ENCODE assay signal across 9 cellular contexts in genomic region chr6:138485005-138485545, GRCh38. TPM values are rescaled to one million over a fixed set of nuclear protein-coding genes. Genes with fewer than 3 reads are reported as not detected.
A peak's percentile ranks its signal among the peaks of the same experiment; 100 is the strongest.
DNase-seq lines count a peak whose midpoint lies in the region; ATAC-seq and TF ChIP-seq lines count a peak whose summit lies in the region.
"Had no signal": no experiment of that assay in that cellular context is flagged by ENCODE, and none has a peak within 500 bp of the region (broad histone marks: within the 10 kb centered on the region; RNA-seq: fewer than 3 reads in every experiment).

No MANE protein-coding gene starts in this region.

- H3K36me3 ChIP-seq in HAP-1 (replicated peaks) = peaks cover 28% of the 10 kb centered on the region
- no peaks in the 10 kb centered on the region; the same call in 1 of the 2 replicates for H3K36me3 ChIP-seq in SJCRH30
- no peaks in the 10 kb centered on the region for H3K36me3 ChIP-seq in gastroesophageal sphincter
- no peaks in the 10 kb centered on the region for H3K36me3 ChIP-seq in tibial artery

- 4 to 8% methylated on average over 11 of the region's 11 CpGs for WGBS in gastroesophageal sphincter (ENCODE audit: low coverage in 1 of 2), 2 donors

- TF ChIP-seq EP300 in gastroesophageal sphincter (IDR thresholded peaks at IDR 0.05) = no peak

- in situ Hi-C loops in HAP-1 (cut with MboI; ENCODE audit: low sequenced_read_pairs) = no loop called here

- DNase-seq in HAP-1 (ENCODE audit: low spot score in 2 of 2) = peak in 1 of 2 experiments; percentile 47
- DNase-seq in SJCRH30 = peak in 1 of 2 experiments; percentile 8
- peak; percentile 61 for DNase-seq in pons (ENCODE audit: low spot score)
- no peak for DNase-seq in mucosa of gallbladder (ENCODE audit: low spot score)
- DNase-seq in tibial artery = no peak
- DNase-seq: NCI-H226 had no signal

- H3K9me3 ChIP-seq in HAP-1 = no peaks in the 10 kb centered on the region
- H3K9me3 ChIP-seq in SJCRH30 (replicated peaks) = no peaks in the 10 kb centered on the region
- H3K9me3 ChIP-seq in gastroesophageal sphincter = no peaks in the 10 kb centered on the region
- no peaks in the 10 kb centered on the region for H3K9me3 ChIP-seq in tibial artery

- peak overlapping the region; percentile 7 for H3K4me3 ChIP-seq in HAP-1
- peak overlapping the region; percentile 41 for H3K4me3 ChIP-seq in SJCRH30
- H3K4me3 ChIP-seq in gastroesophageal sphincter = peak overlapping the region; percentile 14 to 28
- no peak overlapping the region for H3K4me3 ChIP-seq in tibial artery

- H3K27me3 ChIP-seq in HAP-1 (ENCODE audit: low read depth) (no peaks in the 10 kb centered on the region), SJCRH30 (no peaks in the 10 kb centered on the region), gastroesophageal sphincter (no peaks in the 10 kb centered on the region), tibial artery (no peaks in the 10 kb centered on the region)

- H3K27ac ChIP-seq in SJCRH30 = no peak overlapping the region
- peak overlapping the region; percentile 44 to 67 (median 66) for H3K27ac ChIP-seq in gastroesophageal sphincter
- no peak overlapping the region for H3K27ac ChIP-seq in tibial artery

- TF ChIP-seq CTCF in gastroesophageal sphincter (IDR thresholded peaks at IDR 0.05) (no peak), tibial artery (IDR thresholded peaks at IDR 0.05) (no peak)

- intact Hi-C loops in tibial artery (cut with DNase I; ENCODE audit: low total_unique reads) = no loop called here

- H3K4me1 ChIP-seq in HAP-1 (peaks cover 57% of the 10 kb centered on the region), SJCRH30 (peaks cover 11% of the 10 kb centered on the region; the same call in 1 of the 2 replicates), gastroesophageal sphincter (peaks cover 2 to 37% (median 2%) of the 10 kb centered on the region in 3 donors), tibial artery (no peaks in the 10 kb centered on the region)

- TF ChIP-seq POLR2A in gastroesophageal sphincter (IDR thresholded peaks at IDR 0.05) = no peak

- no peak for ATAC-seq in gastroesophageal sphincter
- ATAC-seq in GM19324 (IDR thresholded peaks at IDR 0.05; ENCODE audit: low FRiP score, unreplicated experiment) = no peak
- no peak for ATAC-seq in HG03457 (IDR thresholded peaks at IDR 0.05; ENCODE audit: unreplicated experiment)

RNA-seq across cellular contexts. Expression of gene NHSL1, which starts 14.2 kb away (rescaled TPM):
- total RNA-seq in SJCRH30 (2014; rRNA removed; shearing (Covaris generic)) = 4.1 and 5.3 TPM in 2 replicates
- 1 to 10 TPM; 5.7 to 9.3 (median 7.9) TPM for total RNA-seq in gastroesophageal sphincter
- total RNA-seq in mucosa of gallbladder = 44.3 TPM

Comparison
In these comparisons a context has a peak if more than half of its experiments do, and no peak if none do; other contexts are left out.
1. H3K4me3 ChIP-seq: peak in HAP-1 (single experiment), SJCRH30 (single experiment) and gastroesophageal sphincter (2 of 2); none in tibial artery (0 of 2).
2. H3K27ac ChIP-seq: peak in gastroesophageal sphincter (4 of 4); none in SJCRH30 (single experiment) and tibial artery (0 of 2).